Comparison of ENCODE assay signal across 8 cellular contexts in the genomic region with DNA sequence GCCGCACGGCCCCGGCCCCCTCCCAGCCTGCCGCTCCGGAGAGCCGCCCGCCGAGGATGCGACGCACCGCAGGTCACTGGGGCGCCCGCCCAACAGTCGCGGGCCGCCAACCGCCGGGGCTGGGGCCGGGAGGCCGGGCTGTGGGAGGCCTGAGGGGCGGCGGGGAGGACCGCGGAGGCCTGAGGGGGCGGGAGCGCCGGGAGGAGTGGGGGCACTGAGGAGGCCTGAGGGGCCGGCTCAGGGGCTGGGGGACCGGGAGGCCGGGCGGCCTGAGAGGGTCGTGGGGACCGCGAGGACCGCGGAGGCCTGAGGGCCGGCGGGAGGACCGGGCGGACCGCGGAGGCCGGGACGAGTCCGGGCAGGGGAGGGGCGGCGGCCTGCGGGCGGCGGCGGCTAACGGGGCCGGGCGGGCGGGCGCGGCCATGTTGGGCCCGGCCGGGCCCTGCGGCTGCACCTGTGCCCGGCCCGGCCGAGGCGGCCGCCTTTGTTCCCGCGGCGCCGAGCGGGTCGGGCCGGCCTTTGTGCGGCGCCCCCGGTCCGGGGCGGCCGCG. TPM values are rescaled to one million over a fixed set of nuclear protein-coding genes. Genes with fewer than 3 reads are reported as not detected.
DNase-seq lines count a peak whose midpoint lies in the region; ATAC-seq, FAIRE-seq and TF ChIP-seq lines count a peak whose summit lies in the region.

No MANE protein-coding gene starts in this region.

- peaks cover 7% of the 10 kb centered on the region; the same call in 1 of the 2 replicates for H3K4me1 ChIP-seq in BE2C
- peaks cover 20% of the 10 kb centered on the region for H3K4me1 ChIP-seq in astrocyte (ENCODE audit: insufficient read depth, low read length)
- H3K4me1 ChIP-seq in keratinocyte (ENCODE audit: control insufficient read depth, extremely low read depth, insufficient read depth, low read length): peaks cover 28% of the 10 kb centered on the region
- H3K4me1 ChIP-seq in thoracic aorta (ENCODE audit: control insufficient read depth in 1 of 2, low read depth in 2 of 2): peaks cover 5 to 22% of the 10 kb centered on the region in 2 donors

- no peaks in the 10 kb centered on the region for H3K9me1 ChIP-seq in keratinocyte (ENCODE audit: control insufficient read depth, extremely low read depth, insufficient read depth, low read length)

- no peak for TF ChIP-seq CTCF in BE2C (IDR thresholded peaks at IDR 0.05; ENCODE audit: low read depth, low read length)
- no peak for TF ChIP-seq CTCF in astrocyte (IDR thresholded peaks at IDR 0.05; ENCODE audit: insufficient read depth, low read depth, low read length)
- TF ChIP-seq CTCF in keratinocyte (optimal IDR thresholded peaks at IDR 0.05 in 1 of 3, IDR thresholded peaks at IDR 0.05 in 1 of 3, conservative IDR thresholded peaks at IDR 0.05 in 1 of 3; ENCODE audit: extremely low read depth in 1 of 3, insufficient read depth in 2 of 3, low read length in 3 of 3): no peak
- no peak for TF ChIP-seq CTCF in thoracic aorta (IDR thresholded peaks at IDR 0.05)

- H3K9me3 Mint-ChIP-seq in astrocyte (ENCODE audit: unreplicated experiment): peaks cover 2% of the 10 kb centered on the region

- H3K4me2 ChIP-seq in astrocyte (ENCODE audit: low read length) (peak overlapping the region; percentile 88), keratinocyte (ENCODE audit: control insufficient read depth, extremely low read depth, insufficient read depth, low read depth, low read length) (no peak overlapping the region)

- peaks cover 51% of the 10 kb centered on the region for H3K79me2 ChIP-seq in astrocyte (ENCODE audit: insufficient read depth, low read length)
- H3K79me2 ChIP-seq in keratinocyte (ENCODE audit: control insufficient read depth, insufficient read depth, low read length): peaks cover 47% of the 10 kb centered on the region

- dilution Hi-C loops in keratinocyte (cut with MboI; ENCODE audit: extremely low pct_ligation_motif_present, low sequenced_read_pairs): no loop called here

- H3K4me1 Mint-ChIP-seq in astrocyte (ENCODE audit: low read depth, unreplicated experiment): peaks cover 2% of the 10 kb centered on the region

- H3K9ac ChIP-seq in astrocyte (ENCODE audit: low read length) (peak overlapping the region; percentile 84), keratinocyte (ENCODE audit: control insufficient read depth, extremely low read depth, insufficient read depth, low read length) (peak overlapping the region; percentile 74)

- no peak overlapping the region for H3K27ac Mint-ChIP-seq in astrocyte (ENCODE audit: unreplicated experiment)

- H3K4me3 ChIP-seq in BE2C (ENCODE audit: low read depth, low read length) (peak overlapping the region; percentile 92), astrocyte (ENCODE audit: insufficient read depth, low read depth, low read length) (peak overlapping the region; percentile 64), keratinocyte (ENCODE audit: control insufficient read depth in 2 of 3, extremely low read depth in 1 of 3, insufficient read depth in 2 of 3, low read depth in 1 of 3, low read length in 3 of 3) (peak overlapping the region; percentile 51 to 86 (median 72)), thoracic aorta (peak overlapping the region; percentile 92)

- H2AFZ ChIP-seq in astrocyte (ENCODE audit: low read depth, low read length) (no peak overlapping the region), keratinocyte (ENCODE audit: control insufficient read depth, low read length) (no peak overlapping the region)

- H3K27me3 Mint-ChIP-seq in astrocyte (ENCODE audit: low read depth, unreplicated experiment): peaks cover 16% of the 10 kb centered on the region

- peaks cover 14% of the 10 kb centered on the region for H4K20me1 ChIP-seq in astrocyte (ENCODE audit: insufficient read depth, low read length)
- no peaks in the 10 kb centered on the region for H4K20me1 ChIP-seq in keratinocyte (ENCODE audit: control insufficient read depth, extremely low read depth, insufficient read depth, low read length)

- ATAC-seq in GM19035 (IDR thresholded peaks at IDR 0.05; ENCODE audit: unreplicated experiment) (peak; percentile 12), HG03159 (IDR thresholded peaks at IDR 0.05; ENCODE audit: unreplicated experiment) (peak; percentile 18), thoracic aorta (ENCODE audit: insufficient number of reproducible peaks, low FRiP score, low read depth) (no peak)

- H3K36me3 ChIP-seq in BE2C (no peaks in the 10 kb centered on the region), astrocyte (ENCODE audit: insufficient read depth, low read length) (no peaks in the 10 kb centered on the region), keratinocyte (ENCODE audit: control insufficient read depth in 2 of 2, extremely low read depth in 1 of 2, insufficient read depth in 2 of 2, low read length in 2 of 2) (no peaks in the 10 kb centered on the region), thoracic aorta (no peaks in the 10 kb centered on the region)

- H3K27ac ChIP-seq in astrocyte (ENCODE audit: low read depth, low read length) (peak overlapping the region; percentile 73), keratinocyte (ENCODE audit: control insufficient read depth, insufficient read depth, low read length) (peak overlapping the region; percentile 39), thoracic aorta (peak overlapping the region; percentile 73 to 81)

- H3K9me3 ChIP-seq in BE2C (no peaks in the 10 kb centered on the region), astrocyte (ENCODE audit: insufficient read depth, low read depth, low read length) (no peaks in the 10 kb centered on the region), keratinocyte (ENCODE audit: control insufficient read depth, low read depth, low read length) (no peaks in the 10 kb centered on the region), thoracic aorta (no peaks in the 10 kb centered on the region)

- H3K36me3 Mint-ChIP-seq in astrocyte (ENCODE audit: low read depth, unreplicated experiment): no peaks in the 10 kb centered on the region

- no peak overlapping the region for H3K4me3 Mint-ChIP-seq in astrocyte (ENCODE audit: unreplicated experiment)

- DNase-seq in BE2C (no peak), astrocyte (ENCODE audit: low read depth) (no peak), keratinocyte (ENCODE audit: low read depth, low spot score) (no peak), thoracic aorta (ENCODE audit: low spot score) (no peak), A172 (ENCODE audit: low spot score) (no peak), OCI-M2 (lab: John Stamatoyannopoulos, UW; ENCODE audit: unreplicated experiment) (no peak)

- no peaks in the 10 kb centered on the region for H3K27me3 ChIP-seq in BE2C
- no peaks in the 10 kb centered on the region for H3K27me3 ChIP-seq in astrocyte (ENCODE audit: insufficient read depth, low read length)
- peaks cover 4% of the 10 kb centered on the region for H3K27me3 ChIP-seq in keratinocyte (ENCODE audit: control insufficient read depth, extremely low read depth, insufficient read depth, low read length)
- no peaks in the 10 kb centered on the region for H3K27me3 ChIP-seq in thoracic aorta (replicated peaks; ENCODE audit: insufficient read depth)

- FAIRE-seq in astrocyte (lab: Jason Lieb, UNC) (no peak), keratinocyte (lab: Jason Lieb, UNC) (no peak)

RNA-seq across cellular contexts. Expression of a gene that starts 0.4 kb away (rescaled TPM):
- 28.5 TPM for polyA plus RNA-seq in BE2C (2012; ENCODE audit: insufficient read depth, insufficient read length, low read depth)
- total RNA-seq in astrocyte: 19.2 and 31.3 TPM in 2 replicates
- 4.2 to 25.9 TPM (median 22.6 TPM) in 3 replicates for polyA plus RNA-seq in keratinocyte
- 7.7 TPM for polyA plus RNA-seq in keratinocyte (2011; ENCODE audit: low read depth)
- 8.3 and 11.0 TPM in 2 replicates for polyA plus RNA-seq in keratinocyte (2011; cell fraction: cytosol; rRNA removed)
- polyA plus RNA-seq in keratinocyte (2011; cell fraction: nucleus; rRNA removed): 17.0 and 17.9 TPM in 2 replicates
- polyA plus RNA-seq in keratinocyte (2012; ENCODE audit: low replicate concordance): 6.0 and 27.5 TPM in 2 replicates
- polyA minus RNA-seq in keratinocyte: 14.8 to 64.9 TPM (median 37.3 TPM) in 3 replicates
- polyA minus RNA-seq in keratinocyte (2011; cell fraction: cytosol; rRNA and poly(A)+ RNA removed): 13.6 TPM
- 10.3 and 16.2 TPM in 2 replicates for polyA minus RNA-seq in keratinocyte (2011; cell fraction: nucleus; rRNA and poly(A)+ RNA removed)
- 10 to 100 TPM; 18.8 to 35.4 TPM for total RNA-seq in thoracic aorta
- total RNA-seq in A172 (2014; rRNA removed; shearing (Covaris generic)): 63.5 and 70.0 TPM in 2 replicates

RNA-seq across cellular contexts. Expression of a gene that starts 15.6 kb away (rescaled TPM):
- polyA plus RNA-seq in BE2C (2012; ENCODE audit: insufficient read depth, insufficient read length, low read depth): 74.3 TPM
- total RNA-seq in astrocyte (53.1 and 60.3 TPM in 2 replicates), thoracic aorta (10 to 100 TPM; 30.5 to 68.9 TPM)
- 23.4 to 37.7 TPM (median 25.6 TPM) in 3 replicates for polyA plus RNA-seq in keratinocyte
- polyA plus RNA-seq in keratinocyte (2011; ENCODE audit: low read depth): 25.1 TPM
- polyA plus RNA-seq in keratinocyte (2011; cell fraction: cytosol; rRNA removed): 17.1 and 24.3 TPM in 2 replicates
- polyA plus RNA-seq in keratinocyte (2011; cell fraction: nucleus; rRNA removed): 88.6 TPM in 2 replicates
- 27.2 and 50.9 TPM in 2 replicates for polyA plus RNA-seq in keratinocyte (2012; ENCODE audit: low replicate concordance)
- 50.8 to 82.7 TPM (median 68.3 TPM) in 3 replicates for polyA minus RNA-seq in keratinocyte
- 134 TPM for polyA minus RNA-seq in keratinocyte (2011; cell fraction: cytosol; rRNA and poly(A)+ RNA removed)
- 103 and 113 TPM in 2 replicates for polyA minus RNA-seq in keratinocyte (2011; cell fraction: nucleus; rRNA and poly(A)+ RNA removed)
- total RNA-seq in A172 (2014; rRNA removed; shearing (Covaris generic)): 48.3 and 55.6 TPM in 2 replicates
